In genomic region chr16:67666538-67667433, GRCh38 we compare ENCODE assay signal across 7 cellular contexts. TPM values are rescaled to one million over a fixed set of nuclear protein-coding genes. Genes with fewer than 3 reads are reported as not detected.
A peak's percentile ranks its signal among the peaks of the same experiment; 100 is the strongest.
DNase-seq lines count a peak whose midpoint lies in the region; ATAC-seq and TF ChIP-seq lines count a peak whose summit lies in the region.

A gene with protein sequence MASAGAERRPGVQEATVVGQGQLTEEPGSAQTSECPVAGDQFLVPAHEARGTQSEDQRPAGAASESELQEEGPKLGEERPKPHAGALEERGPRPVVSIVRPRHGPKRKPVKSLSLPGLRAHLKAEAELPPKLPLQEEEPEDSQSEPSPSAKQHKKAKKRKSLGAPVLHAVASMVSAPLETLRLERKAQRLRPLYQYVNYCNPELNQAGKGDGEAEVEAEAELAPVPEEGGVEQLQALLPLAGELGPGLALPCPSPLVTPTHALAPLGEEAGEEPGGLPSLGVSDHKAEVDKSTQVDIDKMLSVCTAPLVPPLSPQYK (plus strand): TSS chr16:67666814. CDS start chr16:67666971, 157 bp downstream.
A gene with protein sequence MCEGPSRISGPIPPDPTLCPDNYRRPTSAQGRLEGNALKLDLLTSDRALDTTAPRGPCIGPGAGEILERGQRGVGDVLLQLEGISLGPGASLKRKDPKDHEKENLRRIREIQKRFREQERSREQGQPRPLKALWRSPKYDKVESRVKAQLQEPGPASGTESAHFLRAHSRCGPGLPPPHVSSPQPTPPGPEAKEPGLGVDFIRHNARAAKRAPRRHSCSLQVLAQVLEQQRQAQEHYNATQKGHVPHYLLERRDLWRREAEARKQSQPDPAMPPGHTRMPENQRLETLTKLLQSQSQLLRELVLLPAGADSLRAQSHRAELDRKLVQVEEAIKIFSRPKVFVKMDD (minus strand): TSS chr16:67666750. CDS start chr16:67666442, 308 bp downstream.

- H3K27ac Mint-ChIP-seq in dendritic cell treated with granulocyte-macrophage colony-stimulating factor and Interleukin-4, amounts not matched to agents 40 ng/mL and 50 ng/mL, for 4 days, result peak within 1 kb of the TSS; percentile 96

- peak within 1 kb of the TSS; percentile 62 to 86 for H3K9ac ChIP-seq in liver (ENCODE audit: low read depth in 1 of 2, low read length in 2 of 2)

- H3K4me3 ChIP-seq in liver (ENCODE audit: low read depth in 1 of 3, low read length in 3 of 3), result peak within 1 kb of the TSS; percentile 57 to 80 (median 70)

- 3% methylated on average over 77 of the region's 77 CpGs for WGBS in liver

- no peaks in the 10 kb centered on the region for H3K9me3 Mint-ChIP-seq in dendritic cell treated with granulocyte-macrophage colony-stimulating factor and Interleukin-4, amounts not matched to agents 40 ng/mL and 50 ng/mL, for 4 days

- no peaks in the 10 kb centered on the region for H3K27me3 ChIP-seq in liver (ENCODE audit: control insufficient read depth in 4 of 4, insufficient read depth in 4 of 4, low read length in 3 of 4)

- H3K4me1 Mint-ChIP-seq in dendritic cell treated with granulocyte-macrophage colony-stimulating factor and Interleukin-4, amounts not matched to agents 40 ng/mL and 50 ng/mL, for 4 days (ENCODE audit: low read depth), result peaks cover 51% of the 10 kb centered on the region

- H3K27ac ChIP-seq in liver (ENCODE audit: low read depth in 1 of 2, low read length in 2 of 2), result peak within 1 kb of the TSS; percentile 92 to 94

- peak; percentile 96 for DNase-seq in GM13976 (ENCODE audit: low spot score)
- DNase-seq in NCI-H345 (lab: John Stamatoyannopoulos, UW), result peak; percentile 73
- peak; percentile 79 for DNase-seq in activated CD4-positive, alpha-beta T cell treated with anti-CD3 and anti-CD28 coated beads, Interleukin-2, amount 50 U/mL, for 1 hour
- DNase-seq in stimulated activated CD4-positive, alpha-beta T cell treated with anti-CD3 and anti-CD28 coated beads, Interleukin-4, amount 100 ng/mL, for 1 hour, result peak; percentile 81

- ATAC-seq in HG02870 (IDR thresholded peaks at IDR 0.05; ENCODE audit: unreplicated experiment), result peak; percentile 56

- in situ Hi-C loops in GM13976 (cut with MboI; ENCODE audit: low sequenced_read_pairs, unreplicated experiment), result no loop called here

- H3K4me3 Mint-ChIP-seq in dendritic cell treated with granulocyte-macrophage colony-stimulating factor and Interleukin-4, amounts not matched to agents 40 ng/mL and 50 ng/mL, for 4 days, result peak within 1 kb of the TSS; percentile 90

- no peaks in the 10 kb centered on the region for H3K9me3 ChIP-seq in liver (ENCODE audit: control insufficient read depth in 4 of 4, low read length in 3 of 4)

- H3K27me3 Mint-ChIP-seq in dendritic cell treated with granulocyte-macrophage colony-stimulating factor and Interleukin-4, amounts not matched to agents 40 ng/mL and 50 ng/mL, for 4 days, result peaks cover 2% of the 10 kb centered on the region

- H3K36me3 Mint-ChIP-seq in dendritic cell treated with granulocyte-macrophage colony-stimulating factor and Interleukin-4, amounts not matched to agents 40 ng/mL and 50 ng/mL, for 4 days (ENCODE audit: low read depth), result peaks cover 38% of the 10 kb centered on the region

- TF ChIP-seq CTCF in GM13976 (IDR thresholded peaks at IDR 0.05; ENCODE audit: borderline replicate concordance, control extremely low read depth, extremely low read depth, insufficient read depth, missing control alignments), result no peak
- TF ChIP-seq CTCF in liver (IDR thresholded peaks at IDR 0.05; ENCODE audit: low read depth, low read length, missing input control), result no peak

- H3K4me1 ChIP-seq in liver (ENCODE audit: control insufficient read depth in 4 of 4, insufficient read depth in 4 of 4, low read length in 3 of 4), result peaks cover 14 to 65% (median 45%) of the 10 kb centered on the region in 4 donors

- intact Hi-C loops in dendritic cell treated with granulocyte-macrophage colony-stimulating factor and Interleukin-4, amounts not matched to agents 40 ng/mL and 50 ng/mL, for 4 days (cut with micrococcal nuclease), result no loop called here

- no peaks in the 10 kb centered on the region for H3K36me3 ChIP-seq in liver (ENCODE audit: control insufficient read depth in 4 of 4, insufficient read depth in 3 of 4, low read depth in 1 of 4, low read length in 3 of 4)

- TF ChIP-seq RAD21 in liver (IDR thresholded peaks at IDR 0.05), result no peak

TF ChIP-seq in liver, 16 proteins besides CTCF, POLR2A, EP300 and RAD21:
- TF ChIP-seq SP1 (IDR thresholded peaks at IDR 0.05), result no peak
- TF ChIP-seq, protein P1, sequence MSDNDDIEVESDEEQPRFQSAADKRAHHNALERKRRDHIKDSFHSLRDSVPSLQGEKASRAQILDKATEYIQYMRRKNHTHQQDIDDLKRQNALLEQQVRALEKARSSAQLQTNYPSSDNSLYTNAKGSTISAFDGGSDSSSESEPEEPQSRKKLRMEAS (IDR thresholded peaks at IDR 0.05), result no peak
- no peak for TF ChIP-seq EGR1 (IDR thresholded peaks at IDR 0.05; ENCODE audit: low read depth in 2 of 2)
- TF ChIP-seq TAF1 (conservative IDR thresholded peaks at IDR 0.05), result no peak
- TF ChIP-seq ATF3 (IDR thresholded peaks at IDR 0.05), result no peak
- TF ChIP-seq HNF4A (conservative IDR thresholded peaks at IDR 0.05), result no peak
- no peak for TF ChIP-seq JUND (IDR thresholded peaks at IDR 0.05)
- no peak for TF ChIP-seq FOXA2 (IDR thresholded peaks at IDR 0.05)
- no peak for TF ChIP-seq FOXA1 (IDR thresholded peaks at IDR 0.05)
- peak; percentile 71 for TF ChIP-seq NR2F2 (IDR thresholded peaks at IDR 0.05)
- TF ChIP-seq, protein P2, sequence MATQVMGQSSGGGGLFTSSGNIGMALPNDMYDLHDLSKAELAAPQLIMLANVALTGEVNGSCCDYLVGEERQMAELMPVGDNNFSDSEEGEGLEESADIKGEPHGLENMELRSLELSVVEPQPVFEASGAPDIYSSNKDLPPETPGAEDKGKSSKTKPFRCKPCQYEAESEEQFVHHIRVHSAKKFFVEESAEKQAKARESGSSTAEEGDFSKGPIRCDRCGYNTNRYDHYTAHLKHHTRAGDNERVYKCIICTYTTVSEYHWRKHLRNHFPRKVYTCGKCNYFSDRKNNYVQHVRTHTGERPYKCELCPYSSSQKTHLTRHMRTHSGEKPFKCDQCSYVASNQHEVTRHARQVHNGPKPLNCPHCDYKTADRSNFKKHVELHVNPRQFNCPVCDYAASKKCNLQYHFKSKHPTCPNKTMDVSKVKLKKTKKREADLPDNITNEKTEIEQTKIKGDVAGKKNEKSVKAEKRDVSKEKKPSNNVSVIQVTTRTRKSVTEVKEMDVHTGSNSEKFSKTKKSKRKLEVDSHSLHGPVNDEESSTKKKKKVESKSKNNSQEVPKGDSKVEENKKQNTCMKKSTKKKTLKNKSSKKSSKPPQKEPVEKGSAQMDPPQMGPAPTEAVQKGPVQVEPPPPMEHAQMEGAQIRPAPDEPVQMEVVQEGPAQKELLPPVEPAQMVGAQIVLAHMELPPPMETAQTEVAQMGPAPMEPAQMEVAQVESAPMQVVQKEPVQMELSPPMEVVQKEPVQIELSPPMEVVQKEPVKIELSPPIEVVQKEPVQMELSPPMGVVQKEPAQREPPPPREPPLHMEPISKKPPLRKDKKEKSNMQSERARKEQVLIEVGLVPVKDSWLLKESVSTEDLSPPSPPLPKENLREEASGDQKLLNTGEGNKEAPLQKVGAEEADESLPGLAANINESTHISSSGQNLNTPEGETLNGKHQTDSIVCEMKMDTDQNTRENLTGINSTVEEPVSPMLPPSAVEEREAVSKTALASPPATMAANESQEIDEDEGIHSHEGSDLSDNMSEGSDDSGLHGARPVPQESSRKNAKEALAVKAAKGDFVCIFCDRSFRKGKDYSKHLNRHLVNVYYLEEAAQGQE (IDR thresholded peaks at IDR 0.05), result no peak
- TF ChIP-seq GABPA (IDR thresholded peaks at IDR 0.05 in 1 of 2, conservative IDR thresholded peaks at IDR 0.05 in 1 of 2), result peak in 1 of 2 donors; percentile 75
- no peak for TF ChIP-seq RXRA (IDR thresholded peaks at IDR 0.05)
- TF ChIP-seq YY1 (IDR thresholded peaks at IDR 0.05), result peak; percentile 10
- no peak for TF ChIP-seq HNF4G (IDR thresholded peaks at IDR 0.05)
- no peak for TF ChIP-seq ZBTB33 (IDR thresholded peaks at IDR 0.05)

RNA-seq across cellular contexts. Expression of the first gene that starts in this region (rescaled TPM):
- total RNA-seq in liver, result 1 to 10 TPM; 1.2 to 1.9 TPM
- polyA plus RNA-seq in liver, result 1 to 10 TPM; 2.3 to 2.6 TPM

RNA-seq across cellular contexts. Expression of the second gene that starts in this region (rescaled TPM):
- 1 to 10 TPM; 3.0 to 7.8 TPM for total RNA-seq in liver
- polyA plus RNA-seq in liver, result 1 to 10 TPM; 2.6 to 6.5 TPM

Comparison
In these comparisons a context has a peak if more than half of its experiments do, and no peak if none do; other contexts are left out.
1. Peak in every context shown above with its lines: DNase-seq, ATAC-seq, H3K4me3 ChIP-seq and H3K27ac ChIP-seq.